Comparison of ENCODE assay signal across 1 cellular context in genomic region chr11:118251858-118252652, GRCh38.
TF ChIP-seq lines count a peak whose summit lies in the region.

TSS of gene MPZL3 (minus strand) at chr11:118252365. CDS start at chr11:118252294, 71 bp downstream.

TF ChIP-seq in HepG2, 621 proteins besides CTCF, POLR2A, EP300 and RAD21 (continued from another document and continues in another):
- TF ChIP-seq, protein P1, sequence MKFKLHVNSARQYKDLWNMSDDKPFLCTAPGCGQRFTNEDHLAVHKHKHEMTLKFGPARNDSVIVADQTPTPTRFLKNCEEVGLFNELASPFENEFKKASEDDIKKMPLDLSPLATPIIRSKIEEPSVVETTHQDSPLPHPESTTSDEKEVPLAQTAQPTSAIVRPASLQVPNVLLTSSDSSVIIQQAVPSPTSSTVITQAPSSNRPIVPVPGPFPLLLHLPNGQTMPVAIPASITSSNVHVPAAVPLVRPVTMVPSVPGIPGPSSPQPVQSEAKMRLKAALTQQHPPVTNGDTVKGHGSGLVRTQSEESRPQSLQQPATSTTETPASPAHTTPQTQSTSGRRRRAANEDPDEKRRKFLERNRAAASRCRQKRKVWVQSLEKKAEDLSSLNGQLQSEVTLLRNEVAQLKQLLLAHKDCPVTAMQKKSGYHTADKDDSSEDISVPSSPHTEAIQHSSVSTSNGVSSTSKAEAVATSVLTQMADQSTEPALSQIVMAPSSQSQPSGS (CRISPR knock-in tag; IDR thresholded peaks at IDR 0.05) = peak; percentile 74
- TF ChIP-seq KDM5A (IDR thresholded peaks at IDR 0.05; ENCODE audit: borderline replicate concordance, low read length) (peak; percentile 90), ZNF777 (CRISPR knock-in tag; IDR thresholded peaks at IDR 0.05) (no peak; the same call in 1 of the 2 replicates), NFATC3 (CRISPR knock-in tag; IDR thresholded peaks at IDR 0.05) (no peak), ZNF564 (CRISPR knock-in tag; IDR thresholded peaks at IDR 0.05) (no peak), SRY (CRISPR knock-in tag; IDR thresholded peaks at IDR 0.05) (peak; percentile 71; the same call in 1 of the 2 replicates), ATF7-NPFF (CRISPR knock-in tag; IDR thresholded peaks at IDR 0.05; ENCODE audit: low read depth) (no peak), PCBP1 (IDR thresholded peaks at IDR 0.05; ENCODE audit: borderline replicate concordance, low read depth, low read length) (no peak), SRSF1 (optimal IDR thresholded peaks at IDR 0.05; ENCODE audit: low read depth, low read length) (peak; percentile 87), SKIL (CRISPR knock-in tag; IDR thresholded peaks at IDR 0.05; ENCODE audit: borderline replicate concordance) (no peak), PRDM4 (CRISPR knock-in tag; IDR thresholded peaks at IDR 0.05; ENCODE audit: borderline replicate concordance) (no peak), ZNF281 (CRISPR knock-in tag; IDR thresholded peaks at IDR 0.05; ENCODE audit: borderline replicate concordance) (no peak), SNAI1 (CRISPR knock-in tag; IDR thresholded peaks at IDR 0.05; ENCODE audit: borderline replicate concordance) (0 out of 2 replicates have a peak, but pooled peaks have one; percentile 45), ZNF567 (CRISPR knock-in tag; IDR thresholded peaks at IDR 0.05; ENCODE audit: borderline replicate concordance) (no peak), SMYD3 (CRISPR knock-in tag; IDR thresholded peaks at IDR 0.05) (no peak), BORCS8-MEF2B (CRISPR knock-in tag; IDR thresholded peaks at IDR 0.05) (no peak), HIVEP1 (CRISPR knock-in tag; IDR thresholded peaks at IDR 0.05) (peak; percentile 47; the same call in 1 of the 2 replicates), DDIT3 (CRISPR knock-in tag; IDR thresholded peaks at IDR 0.05) (no peak), MATR3 (CRISPR knock-in tag; IDR thresholded peaks at IDR 0.05) (no peak), RARA (CRISPR knock-in tag; IDR thresholded peaks at IDR 0.05) (0 out of 2 replicates have a peak, but pooled peaks have one; percentile 21), ZNF629 (CRISPR knock-in tag; conservative IDR thresholded peaks at IDR 0.05) (no peak), HNRNPK (IDR thresholded peaks at IDR 0.05; ENCODE audit: low read depth, low read length, poor library complexity, severe bottlenecking) (no peak), ZNF260 (CRISPR knock-in tag; IDR thresholded peaks at IDR 0.05; ENCODE audit: borderline replicate concordance, low read depth) (no peak), MYNN (CRISPR knock-in tag; IDR thresholded peaks at IDR 0.05; ENCODE audit: low read depth) (no peak), U2AF1 (optimal IDR thresholded peaks at IDR 0.05; ENCODE audit: low read depth, low read length) (no peak), FOXK2 (IDR thresholded peaks at IDR 0.05) (peak; percentile 77), KDM1A (CRISPR knock-in tag; IDR thresholded peaks at IDR 0.05) (no peak), REXO4 (CRISPR knock-in tag; IDR thresholded peaks at IDR 0.05; ENCODE audit: borderline replicate concordance) (no peak), FOXP1 (IDR thresholded peaks at IDR 0.05) (no peak), FOXP1 (CRISPR knock-in tag; IDR thresholded peaks at IDR 0.05) (0 out of 2 replicates have a peak, but pooled peaks have one; percentile 36), ZFP91 (CRISPR knock-in tag; IDR thresholded peaks at IDR 0.05; ENCODE audit: borderline replicate concordance) (peak; percentile 57; the same call in 1 of the 2 replicates), ZNF790 (CRISPR knock-in tag; IDR thresholded peaks at IDR 0.05; ENCODE audit: borderline replicate concordance) (0 out of 2 replicates have a peak, but pooled peaks have one; percentile 39), ZNF792 (CRISPR knock-in tag; IDR thresholded peaks at IDR 0.05) (no peak), KDM3A (CRISPR knock-in tag; IDR thresholded peaks at IDR 0.05; ENCODE audit: low read depth) (no peak), ZNF800 (CRISPR knock-in tag; IDR thresholded peaks at IDR 0.05) (no peak)
- TF ChIP-seq, protein P2, sequence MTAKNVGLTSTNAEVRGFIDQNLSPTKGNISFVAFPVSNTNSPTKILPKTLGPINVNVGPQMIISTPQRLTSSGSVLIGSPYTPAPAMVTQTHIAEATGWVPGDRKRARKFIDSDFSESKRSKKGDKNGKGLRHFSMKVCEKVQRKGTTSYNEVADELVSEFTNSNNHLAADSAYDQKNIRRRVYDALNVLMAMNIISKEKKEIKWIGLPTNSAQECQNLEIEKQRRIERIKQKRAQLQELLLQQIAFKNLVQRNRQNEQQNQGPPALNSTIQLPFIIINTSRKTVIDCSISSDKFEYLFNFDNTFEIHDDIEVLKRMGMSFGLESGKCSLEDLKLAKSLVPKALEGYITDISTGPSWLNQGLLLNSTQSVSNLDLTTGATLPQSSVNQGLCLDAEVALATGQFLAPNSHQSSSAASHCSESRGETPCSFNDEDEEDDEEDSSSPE (CRISPR knock-in tag; IDR thresholded peaks at IDR 0.05) = peak; percentile 12; the same call in 1 of the 2 replicates
- TF ChIP-seq, protein P3, sequence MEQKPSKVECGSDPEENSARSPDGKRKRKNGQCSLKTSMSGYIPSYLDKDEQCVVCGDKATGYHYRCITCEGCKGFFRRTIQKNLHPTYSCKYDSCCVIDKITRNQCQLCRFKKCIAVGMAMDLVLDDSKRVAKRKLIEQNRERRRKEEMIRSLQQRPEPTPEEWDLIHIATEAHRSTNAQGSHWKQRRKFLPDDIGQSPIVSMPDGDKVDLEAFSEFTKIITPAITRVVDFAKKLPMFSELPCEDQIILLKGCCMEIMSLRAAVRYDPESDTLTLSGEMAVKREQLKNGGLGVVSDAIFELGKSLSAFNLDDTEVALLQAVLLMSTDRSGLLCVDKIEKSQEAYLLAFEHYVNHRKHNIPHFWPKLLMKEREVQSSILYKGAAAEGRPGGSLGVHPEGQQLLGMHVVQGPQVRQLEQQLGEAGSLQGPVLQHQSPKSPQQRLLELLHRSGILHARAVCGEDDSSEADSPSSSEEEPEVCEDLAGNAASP (CRISPR knock-in tag; IDR thresholded peaks at IDR 0.05; ENCODE audit: borderline replicate concordance) = no peak
- TF ChIP-seq, protein P4, sequence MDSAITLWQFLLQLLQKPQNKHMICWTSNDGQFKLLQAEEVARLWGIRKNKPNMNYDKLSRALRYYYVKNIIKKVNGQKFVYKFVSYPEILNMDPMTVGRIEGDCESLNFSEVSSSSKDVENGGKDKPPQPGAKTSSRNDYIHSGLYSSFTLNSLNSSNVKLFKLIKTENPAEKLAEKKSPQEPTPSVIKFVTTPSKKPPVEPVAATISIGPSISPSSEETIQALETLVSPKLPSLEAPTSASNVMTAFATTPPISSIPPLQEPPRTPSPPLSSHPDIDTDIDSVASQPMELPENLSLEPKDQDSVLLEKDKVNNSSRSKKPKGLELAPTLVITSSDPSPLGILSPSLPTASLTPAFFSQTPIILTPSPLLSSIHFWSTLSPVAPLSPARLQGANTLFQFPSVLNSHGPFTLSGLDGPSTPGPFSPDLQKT (CRISPR knock-in tag; IDR thresholded peaks at IDR 0.05; ENCODE audit: borderline replicate concordance) = no peak
- TF ChIP-seq, protein P5, sequence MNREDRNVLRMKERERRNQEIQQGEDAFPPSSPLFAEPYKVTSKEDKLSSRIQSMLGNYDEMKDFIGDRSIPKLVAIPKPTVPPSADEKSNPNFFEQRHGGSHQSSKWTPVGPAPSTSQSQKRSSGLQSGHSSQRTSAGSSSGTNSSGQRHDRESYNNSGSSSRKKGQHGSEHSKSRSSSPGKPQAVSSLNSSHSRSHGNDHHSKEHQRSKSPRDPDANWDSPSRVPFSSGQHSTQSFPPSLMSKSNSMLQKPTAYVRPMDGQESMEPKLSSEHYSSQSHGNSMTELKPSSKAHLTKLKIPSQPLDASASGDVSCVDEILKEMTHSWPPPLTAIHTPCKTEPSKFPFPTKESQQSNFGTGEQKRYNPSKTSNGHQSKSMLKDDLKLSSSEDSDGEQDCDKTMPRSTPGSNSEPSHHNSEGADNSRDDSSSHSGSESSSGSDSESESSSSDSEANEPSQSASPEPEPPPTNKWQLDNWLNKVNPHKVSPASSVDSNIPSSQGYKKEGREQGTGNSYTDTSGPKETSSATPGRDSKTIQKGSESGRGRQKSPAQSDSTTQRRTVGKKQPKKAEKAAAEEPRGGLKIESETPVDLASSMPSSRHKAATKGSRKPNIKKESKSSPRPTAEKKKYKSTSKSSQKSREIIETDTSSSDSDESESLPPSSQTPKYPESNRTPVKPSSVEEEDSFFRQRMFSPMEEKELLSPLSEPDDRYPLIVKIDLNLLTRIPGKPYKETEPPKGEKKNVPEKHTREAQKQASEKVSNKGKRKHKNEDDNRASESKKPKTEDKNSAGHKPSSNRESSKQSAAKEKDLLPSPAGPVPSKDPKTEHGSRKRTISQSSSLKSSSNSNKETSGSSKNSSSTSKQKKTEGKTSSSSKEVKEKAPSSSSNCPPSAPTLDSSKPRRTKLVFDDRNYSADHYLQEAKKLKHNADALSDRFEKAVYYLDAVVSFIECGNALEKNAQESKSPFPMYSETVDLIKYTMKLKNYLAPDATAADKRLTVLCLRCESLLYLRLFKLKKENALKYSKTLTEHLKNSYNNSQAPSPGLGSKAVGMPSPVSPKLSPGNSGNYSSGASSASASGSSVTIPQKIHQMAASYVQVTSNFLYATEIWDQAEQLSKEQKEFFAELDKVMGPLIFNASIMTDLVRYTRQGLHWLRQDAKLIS (CRISPR knock-in tag; IDR thresholded peaks at IDR 0.05) = no peak
